27 cellular contexts compared by ENCODE assay signal in the genomic region with DNA sequence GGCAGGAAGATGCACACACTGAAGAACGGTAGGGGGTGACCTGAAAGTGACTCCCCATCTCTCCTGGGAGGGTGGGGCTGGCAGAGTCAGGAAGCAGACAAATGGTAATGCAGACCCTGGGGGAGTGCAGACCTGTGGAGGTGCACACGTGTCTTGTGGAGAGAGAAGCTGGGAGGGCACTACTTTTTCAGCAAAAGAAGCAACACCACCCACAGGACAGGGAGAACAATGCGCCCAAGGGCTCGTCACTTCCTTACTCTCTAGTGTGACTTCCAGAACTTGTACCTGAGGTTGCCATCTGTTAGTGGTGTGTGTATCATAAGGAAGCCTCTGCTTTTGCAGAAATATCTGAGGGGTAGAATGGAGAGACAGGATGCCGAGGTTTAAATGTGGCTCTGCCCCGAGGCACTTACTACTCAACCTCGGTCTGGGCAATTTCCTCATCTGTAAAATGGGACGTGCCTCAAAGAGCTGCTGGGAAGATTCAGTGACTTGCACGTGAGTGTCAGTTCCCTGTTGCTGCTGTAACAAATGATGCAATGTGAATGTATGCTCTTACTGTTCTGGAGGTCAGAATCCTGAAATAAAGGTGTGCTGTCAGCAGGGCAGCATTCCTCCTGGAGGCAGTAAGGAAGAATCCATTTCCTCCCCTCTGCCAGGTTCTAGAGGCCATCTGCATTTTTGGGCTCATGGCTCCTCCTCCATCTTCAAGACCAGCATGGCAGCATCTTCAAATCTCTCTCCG.
DNase-seq lines count a peak whose midpoint lies in the region; ATAC-seq, FAIRE-seq and TF ChIP-seq lines count a peak whose summit lies in the region.
"Had no signal": no experiment of that assay in that cellular context is flagged by ENCODE, and none has a peak within 500 bp of the region (broad histone marks: within the 10 kb centered on the region; RNA-seq: fewer than 3 reads in every experiment).

No MANE protein-coding gene starts in this region.

- no peaks in the 10 kb centered on the region for H3K27me3 Mint-ChIP-seq in Caco-2 (ENCODE audit: insufficient read depth, unreplicated experiment)
- H3K27me3 Mint-ChIP-seq: CD4-positive, CD25-positive, alpha-beta regulatory T cell had no signal

- no peak overlapping the region for H3K9ac ChIP-seq in kidney (ENCODE audit: low read length in 2 of 2)
- H3K9ac ChIP-seq: parathyroid adenoma had no signal

- peaks cover 11% of the 10 kb centered on the region for H3K9me3 Mint-ChIP-seq in Caco-2 (ENCODE audit: unreplicated experiment)

- no peaks in the 10 kb centered on the region for H3K27me3 ChIP-seq in Caco-2 (replicated peaks; ENCODE audit: control insufficient read depth, insufficient read depth, low read length)
- H3K27me3 ChIP-seq in lower lobe of right lung (ENCODE audit: low read depth) = no peaks in the 10 kb centered on the region
- H3K27me3 ChIP-seq: ascending aorta, cardiac muscle cell, upper lobe of left lung had no signal

- H3K27ac ChIP-seq in kidney (ENCODE audit: low read depth in 2 of 2, low read length in 2 of 2) = no peak overlapping the region
- no peak overlapping the region for H3K27ac ChIP-seq in lower lobe of right lung
- H3K27ac ChIP-seq: ascending aorta, cardiac muscle cell, left ventricle myocardium inferior, parathyroid adenoma, SK-N-MC, skin epidermis, upper lobe of left lung had no signal

- H3K4me1 ChIP-seq in Caco-2 (no peaks in the 10 kb centered on the region), kidney (ENCODE audit: control insufficient read depth in 1 of 2, insufficient read depth in 1 of 2, low read depth in 1 of 2, low read length in 2 of 2) (no peaks in the 10 kb centered on the region), lower lobe of right lung (no peaks in the 10 kb centered on the region)
- H3K4me1 ChIP-seq: ascending aorta, parathyroid adenoma, upper lobe of left lung had no signal

- peaks cover 88% of the 10 kb centered on the region for H3K36me3 Mint-ChIP-seq in Caco-2 (ENCODE audit: insufficient read depth, unreplicated experiment)
- H3K36me3 Mint-ChIP-seq: CD4-positive, CD25-positive, alpha-beta regulatory T cell; stimulated activated naive B cell treated with anti-CD40 and anti-IgM and Interleukin-4, amounts not matched to agents 10 μg/mL and 1 μg/mL and 100 μg/mL, for 72 hours had no signal

- intact Hi-C loops in Caco-2 (cut with micrococcal nuclease; ENCODE audit: unreplicated experiment) = no loop called here
- intact Hi-C loops in kidney (cut with DNase I) = no loop called here
- intact Hi-C loops in lower lobe of right lung (cut with DNase I) = no loop called here

- POLR2A ChIA-PET in Caco-2 (lab: Charles Lee) = no interaction called here

- FAIRE-seq in kidney (lab: Jason Lieb, UNC) = no peak
- FAIRE-seq: colon, GM18507 had no signal

- no peak overlapping the region for H3K4me3 ChIP-seq in Caco-2 (ENCODE audit: low read depth, low read length)
- no peak overlapping the region for H3K4me3 ChIP-seq in Jurkat, Clone E6-1 (ENCODE audit: low read length)
- no peak overlapping the region for H3K4me3 ChIP-seq in kidney (ENCODE audit: low read length in 2 of 2)
- H3K4me3 ChIP-seq in lower lobe of right lung = no peak overlapping the region
- H3K4me3 ChIP-seq: ascending aorta, cardiac muscle cell, left ventricle myocardium inferior, SK-N-MC, skin epidermis, upper lobe of left lung had no signal

- no peak overlapping the region for H3K4me3 Mint-ChIP-seq in Caco-2 (ENCODE audit: unreplicated experiment)
- H3K4me3 Mint-ChIP-seq: CD4-positive, CD25-positive, alpha-beta regulatory T cell; stimulated activated naive B cell treated with anti-CD40 and anti-IgM and Interleukin-4, amounts not matched to agents 10 μg/mL and 1 μg/mL and 100 μg/mL, for 72 hours had no signal

- CTCF ChIA-PET in Caco-2 (lab: Charles Lee) = no interaction called here

- H3K4me1 Mint-ChIP-seq in Caco-2 (ENCODE audit: low read depth, unreplicated experiment) = no peaks in the 10 kb centered on the region
- H3K4me1 Mint-ChIP-seq: CD4-positive, CD25-positive, alpha-beta regulatory T cell; stimulated activated naive B cell treated with anti-CD40 and anti-IgM and Interleukin-4, amounts not matched to agents 10 μg/mL and 1 μg/mL and 100 μg/mL, for 72 hours had no signal

- DNase-seq in Caco-2 (no peak), RPMI8226 (peak; percentile 27), kidney (peak; percentile 3), lower lobe of right lung (no peak), inferior parietal cortex (ENCODE audit: extremely low spot score) (no peak), SHP77 treated with DMSO at 0.1 percent for 48 hours (lab: John Stamatoyannopoulos, UW) (no peak)
- peak; percentile 40 for DNase-seq in Jurkat, Clone E6-1 (ENCODE audit: low read depth, low spot score)
- DNase-seq: activated CD4-positive, alpha-beta T cell treated with anti-CD3 and anti-CD28 coated beads, Interleukin-2, amount 50 U/mL, for 4 hours; activated T-cell treated with anti-CD3 and anti-CD28 coated beads, Interleukin-2, amount 50 U/mL, for 48 hours; CD4-positive, CD25-positive, alpha-beta regulatory T cell; effector CD8-positive, alpha-beta T cell; erythroblast; islet precursor cell; left ventricle myocardium inferior; NCI-H1048; NCI-H187; NCI-H524 treated with DMSO at 0.1 percent for 48 hours; retina; stimulated activated naive B cell treated with anti-CD40 and anti-IgM and Interleukin-4, amounts not matched to agents 10 μg/mL and 1 μg/mL and 100 μg/mL, for 72 hours; upper lobe of left lung had no signal

- H3K27ac Mint-ChIP-seq in Caco-2 (ENCODE audit: unreplicated experiment) = peak overlapping the region; percentile 39
- H3K27ac Mint-ChIP-seq: CD4-positive, CD25-positive, alpha-beta regulatory T cell; stimulated activated naive B cell treated with anti-CD40 and anti-IgM and Interleukin-4, amounts not matched to agents 10 μg/mL and 1 μg/mL and 100 μg/mL, for 72 hours had no signal

- TF ChIP-seq CTCF in Caco-2 (IDR thresholded peaks at IDR 0.05; ENCODE audit: insufficient read depth in 1 of 2, low read depth in 1 of 2, low read length in 1 of 2, severe bottlenecking in 1 of 2, unreplicated experiment in 1 of 2) = no peak
- no peak for TF ChIP-seq CTCF in kidney (IDR thresholded peaks at IDR 0.05; ENCODE audit: borderline replicate concordance, extremely low read depth, insufficient read depth)
- TF ChIP-seq CTCF in lower lobe of right lung (IDR thresholded peaks at IDR 0.05) = no peak

- ATAC-seq in lower lobe of right lung = no peak
- ATAC-seq: stimulated activated naive B cell treated with anti-CD40 and anti-IgM and Interleukin-4, amounts not matched to agents 10 μg/mL and 1 μg/mL and 100 μg/mL, for 72 hours had no signal

- peaks cover 19% of the 10 kb centered on the region for H3K9me3 ChIP-seq in Caco-2
- peaks cover 0 to 2% of the 10 kb centered on the region in 2 donors for H3K9me3 ChIP-seq in kidney (ENCODE audit: control insufficient read depth in 1 of 2, low read length in 2 of 2)
- H3K9me3 ChIP-seq in lower lobe of right lung = no peaks in the 10 kb centered on the region
- H3K9me3 ChIP-seq: upper lobe of left lung had no signal

- H3K36me3 ChIP-seq in Caco-2 (ENCODE audit: control insufficient read depth, insufficient read depth, low read length) (peaks cover 1% of the 10 kb centered on the region; the same call in 1 of the 2 replicates), kidney (ENCODE audit: control insufficient read depth in 1 of 2, insufficient read depth in 2 of 2, low read length in 2 of 2) (peaks cover 2 to 3% of the 10 kb centered on the region in 2 donors), lower lobe of right lung (no peaks in the 10 kb centered on the region)
- H3K36me3 ChIP-seq: ascending aorta, cardiac muscle cell, left ventricle myocardium inferior, upper lobe of left lung had no signal

- BruUV-seq in Caco-2 (replicated peaks; lab: Mats Ljungman, UMichigan) = no TSS peak

Comparison
In these comparisons a context has a peak if more than half of its experiments do, and no peak if none do; other contexts are left out.
1. DNase-seq: peak in Jurkat, Clone E6-1 (single experiment), RPMI8226 (single experiment) and kidney (single experiment); none in Caco-2 (0 of 2), lower lobe of right lung (single experiment), inferior parietal cortex (single experiment) and SHP77 treated with DMSO at 0.1 percent for 48 hours (single experiment).